ENCODE assay signal across 1 cellular context in genomic region chr12:98935847-98936246, GRCh38.
TF ChIP-seq lines count a peak whose summit lies in the region.

No MANE protein-coding gene starts in this region.

TF ChIP-seq in K562, 482 proteins besides CTCF, POLR2A, EP300 and RAD21 (continued from another document):
- TF ChIP-seq, protein P1, sequence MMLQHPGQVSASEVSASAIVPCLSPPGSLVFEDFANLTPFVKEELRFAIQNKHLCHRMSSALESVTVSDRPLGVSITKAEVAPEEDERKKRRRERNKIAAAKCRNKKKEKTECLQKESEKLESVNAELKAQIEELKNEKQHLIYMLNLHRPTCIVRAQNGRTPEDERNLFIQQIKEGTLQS (IDR thresholded peaks at IDR 0.05) = peak; percentile 59; the same call in 1 of the 2 replicates
- TF ChIP-seq, protein P1 (CRISPR knock-in tag; conservative IDR thresholded peaks at IDR 0.05) = no peak
- TF ChIP-seq CEBPG (CRISPR knock-in tag; IDR thresholded peaks at IDR 0.05) (no peak), CEBPG (tag; conservative IDR thresholded peaks at IDR 0.05 in 1 of 2, IDR thresholded peaks at IDR 0.05 in 1 of 2) (peak; percentile 78 to 84)
TF ChIP-seq in K562: peak in this region for 3.
